Comparison of ENCODE assay signal across 9 cellular contexts in the genomic region with DNA sequence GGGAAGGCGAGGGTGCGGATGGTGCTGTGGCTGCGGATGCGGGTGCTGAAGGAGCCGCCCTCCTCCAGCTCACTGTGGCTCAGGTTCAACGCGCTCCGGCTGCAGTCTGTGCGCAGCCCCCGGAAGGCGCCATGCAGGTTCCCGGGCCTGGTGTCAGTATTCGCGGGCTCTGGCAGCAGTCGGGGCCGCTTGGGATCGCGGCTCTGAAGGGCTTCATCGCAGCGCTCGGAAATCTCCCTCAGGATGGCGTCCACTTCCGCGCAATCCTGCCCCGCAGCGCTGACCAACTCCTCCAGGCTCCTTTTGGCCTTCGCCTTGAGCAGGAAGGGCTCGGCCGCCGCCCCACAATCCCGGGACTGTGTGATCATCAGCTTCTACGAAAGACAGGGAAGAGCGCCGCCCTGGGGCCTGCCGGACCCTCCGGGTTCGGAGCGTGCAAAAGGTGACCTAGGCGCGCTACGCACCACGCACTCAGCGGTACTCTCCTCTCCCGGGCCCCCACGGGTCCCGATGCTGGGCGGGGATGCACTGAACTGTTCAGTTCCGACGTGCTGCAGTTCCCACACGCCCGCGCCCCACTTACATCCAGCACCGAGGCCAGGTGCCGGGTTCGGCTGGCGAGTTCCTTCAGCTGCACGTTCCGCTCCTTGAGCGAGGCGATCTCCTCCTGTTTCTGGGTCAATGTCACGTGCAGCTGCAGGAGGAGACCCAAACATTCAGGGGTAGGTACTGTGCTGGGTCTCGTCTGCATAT. TPM values are rescaled to one million over a fixed set of nuclear protein-coding genes. Genes with fewer than 3 reads are reported as not detected.
DNase-seq lines count a peak whose midpoint lies in the region; ATAC-seq and TF ChIP-seq lines count a peak whose summit lies in the region.
"Had no signal": no experiment of that assay in that cellular context is flagged by ENCODE, and none has a peak within 500 bp of the region (broad histone marks: within the 10 kb centered on the region; RNA-seq: fewer than 3 reads in every experiment).

No MANE protein-coding gene starts in this region.

- ATAC-seq in activated CD8-positive, alpha-beta memory T cell treated with anti-CD3 and anti-CD28 coated beads, Interleukin-2, amount 10 ng/mL, durations not matched to agents 7 days and 5 days = peak; percentile 56
- ATAC-seq in left lobe of liver = no peak

- CTCF ChIA-PET in activated CD8-positive, alpha-beta memory T cell treated with anti-CD3 and anti-CD28 coated beads, Interleukin-2, amount 10 ng/mL, durations not matched to agents 7 days and 5 days (lab: Charles Lee) = interaction anchor here (0.6 to 2.2 kb wide), 4 partner anchors 11 to 59 kb away, joined by 3 to 10 read pairs (median 6); a partner anchor contains a TSS

- no peak for TF ChIP-seq EP300 in stomach (IDR thresholded peaks at IDR 0.05)

- H3K9me3 Mint-ChIP-seq in activated CD8-positive, alpha-beta memory T cell treated with anti-CD3 and anti-CD28 coated beads, Interleukin-2, amount 10 ng/mL, durations not matched to agents 7 days and 5 days (ENCODE audit: low read depth) = no peaks in the 10 kb centered on the region

- TF ChIP-seq POLR2A in stomach (IDR thresholded peaks at IDR 0.05) = no peak
- no peak for TF ChIP-seq POLR2A in prostate gland (IDR thresholded peaks at IDR 0.05)

- H3K4me3 Mint-ChIP-seq in activated CD8-positive, alpha-beta memory T cell treated with anti-CD3 and anti-CD28 coated beads, Interleukin-2, amount 10 ng/mL, durations not matched to agents 7 days and 5 days = peak overlapping the region; percentile 63

- H3K27ac Mint-ChIP-seq in activated CD8-positive, alpha-beta memory T cell treated with anti-CD3 and anti-CD28 coated beads, Interleukin-2, amount 10 ng/mL, durations not matched to agents 7 days and 5 days = no peak overlapping the region

- peaks cover 23 to 34% (median 26%) of the 10 kb centered on the region in 4 donors for H3K4me1 ChIP-seq in stomach
- H3K4me1 ChIP-seq in prostate gland (replicated peaks) = no peaks in the 10 kb centered on the region

- H3K4me1 Mint-ChIP-seq in activated CD8-positive, alpha-beta memory T cell treated with anti-CD3 and anti-CD28 coated beads, Interleukin-2, amount 10 ng/mL, durations not matched to agents 7 days and 5 days = peaks cover 20% of the 10 kb centered on the region

- peak in 2 of 7 experiments; percentile 6 to 8 for TF ChIP-seq CTCF in stomach (IDR thresholded peaks at IDR 0.05)
- TF ChIP-seq CTCF in prostate gland (IDR thresholded peaks at IDR 0.05) = peak in 1 of 4 experiments; percentile 13

- intact Hi-C loops in stomach (cut with DNase I; ENCODE audit: low total_unique reads) (no loop called here), prostate gland (cut with DNase I) (no loop called here)

- H3K9me3 ChIP-seq in stomach (no peaks in the 10 kb centered on the region), prostate gland (no peaks in the 10 kb centered on the region)

- H3K4me3 ChIP-seq in stomach (peak overlapping the region; percentile 34 to 48 (median 34)), prostate gland (peak overlapping the region in 1 of 2 donors; percentile 11)

- H3K36me3 ChIP-seq in stomach = no peaks in the 10 kb centered on the region
- no peaks in the 10 kb centered on the region for H3K36me3 ChIP-seq in prostate gland

- H3K27me3 ChIP-seq in stomach (peaks cover 1 to 84% (median 53%) of the 10 kb centered on the region in 3 donors), prostate gland (replicated peaks; ENCODE audit: insufficient read depth) (peaks cover 11% of the 10 kb centered on the region)

- H3K27me3 Mint-ChIP-seq in activated CD8-positive, alpha-beta memory T cell treated with anti-CD3 and anti-CD28 coated beads, Interleukin-2, amount 10 ng/mL, durations not matched to agents 7 days and 5 days = peaks cover 78% of the 10 kb centered on the region

- no peak for DNase-seq in activated CD8-positive, alpha-beta memory T cell treated with anti-CD3 and anti-CD28 coated beads, Interleukin-2, amount 10 ng/mL, durations not matched to agents 7 days and 5 days
- DNase-seq in activated CD8-positive, alpha-beta memory T cell treated with anti-CD3 and anti-CD28 coated beads for 24 hours = no peak
- DNase-seq in astrocyte of the hippocampus (ENCODE audit: low read depth, low spot score) = peak; percentile 40
- peak; percentile 68 for DNase-seq in left kidney (ENCODE audit: low read depth, low spot score)
- DNase-seq in stomach = peak; percentile 64
- DNase-seq in HCEC 1CT = no peak
- DNase-seq in left lobe of liver (ENCODE audit: low spot score) = no peak
- no peak for DNase-seq in prostate gland (ENCODE audit: low spot score)

- peak overlapping the region; percentile 70 to 90 (median 77) for H3K27ac ChIP-seq in stomach
- H3K27ac ChIP-seq in prostate gland = no peak overlapping the region

- H3K36me3 Mint-ChIP-seq in activated CD8-positive, alpha-beta memory T cell treated with anti-CD3 and anti-CD28 coated beads, Interleukin-2, amount 10 ng/mL, durations not matched to agents 7 days and 5 days = peaks cover 4% of the 10 kb centered on the region

- WGBS in stomach, 5 donors = 4 to 13% (median 6%) methylated on average over 22 to 62 of the region's 62 CpGs
- 7% methylated on average over 47 of the region's 62 CpGs for WGBS in prostate gland

RNA-seq across cellular contexts. Expression of a gene that starts 6.5 kb away (rescaled TPM):
- under 1 TPM in 1 of 2 experiments, not detected in 1; 0.21 TPM for total RNA-seq in activated CD8-positive, alpha-beta memory T cell treated with anti-CD3 and anti-CD28 coated beads, Interleukin-2, amount 10 ng/mL, durations not matched to agents 7 days and 5 days
- total RNA-seq in stomach (1 to 10 TPM in 2 of 5 donors, not detected in 3; 4.1 to 4.6 TPM), left lobe of liver (not detected), prostate gland (under 1 TPM in 1 of 2 donors, not detected in 1; 0.80 TPM)
- 1 to 10 TPM in 1 of 3 donors, under 1 TPM in 2; 0.53 to 1.8 (median 0.62) TPM for polyA plus RNA-seq in stomach

RNA-seq across cellular contexts. Expression of a gene that starts 12.8 kb away (rescaled TPM):
- under 1 TPM; 0.26 TPM for total RNA-seq in activated CD8-positive, alpha-beta memory T cell treated with anti-CD3 and anti-CD28 coated beads, Interleukin-2, amount 10 ng/mL, durations not matched to agents 7 days and 5 days
- total RNA-seq in stomach = 10 to 100 TPM in 1 of 5 donors, 1 to 10 TPM in 2, under 1 TPM in 1, not detected in 1; 0.55 to 32.1 (median 4.5) TPM
- polyA plus RNA-seq in stomach = 1 to 10 TPM; 6.4 to 8.5 (median 6.7) TPM
- not detected for total RNA-seq in left lobe of liver
- 1 to 10 TPM; 5.6 to 7.2 TPM for total RNA-seq in prostate gland

RNA-seq across cellular contexts. Expression of a gene that starts 47.6 kb away (rescaled TPM):
- under 1 TPM; 0.53 to 0.75 TPM for total RNA-seq in activated CD8-positive, alpha-beta memory T cell treated with anti-CD3 and anti-CD28 coated beads, Interleukin-2, amount 10 ng/mL, durations not matched to agents 7 days and 5 days
- total RNA-seq in stomach (not detected), left lobe of liver (not detected), prostate gland (1 to 10 TPM in 1 of 2 donors, not detected in 1; 1.1 TPM)
- polyA plus RNA-seq in stomach = not detected
- total RNA-seq: renal cortical epithelial cell had no signal

Comparison
In these comparisons a context has a peak if more than half of its experiments do, and no peak if none do; other contexts are left out.
1. DNase-seq: peak in astrocyte of the hippocampus (single experiment), left kidney (single experiment) and stomach (single experiment); none in activated CD8-positive, alpha-beta memory T cell treated with anti-CD3 and anti-CD28 coated beads, Interleukin-2, amount 10 ng/mL, durations not matched to agents 7 days and 5 days (single experiment), activated CD8-positive, alpha-beta memory T cell treated with anti-CD3 and anti-CD28 coated beads for 24 hours (single experiment), HCEC 1CT (single experiment), left lobe of liver (single experiment) and prostate gland (single experiment).
2. H3K27ac ChIP-seq: peak in stomach (5 of 5); none in prostate gland (0 of 2).